In genomic region chr10:79168231-79168630, GRCh38 we compare ENCODE assay signal across 1 cellular context.
TF ChIP-seq lines count a peak whose summit lies in the region.

No MANE protein-coding gene starts in this region.

TF ChIP-seq in GM23338, 12 proteins besides CTCF, POLR2A, EP300 and RAD21 (continued from another document):
- TF ChIP-seq ZNF462 (CRISPR knock-in tag; IDR thresholded peaks at IDR 0.05) (no peak), ZNF331 (CRISPR knock-in tag; IDR thresholded peaks at IDR 0.05; ENCODE audit: low read depth) (no peak)
